Comparison of ENCODE assay signal across 8 cellular contexts in the genomic region with DNA sequence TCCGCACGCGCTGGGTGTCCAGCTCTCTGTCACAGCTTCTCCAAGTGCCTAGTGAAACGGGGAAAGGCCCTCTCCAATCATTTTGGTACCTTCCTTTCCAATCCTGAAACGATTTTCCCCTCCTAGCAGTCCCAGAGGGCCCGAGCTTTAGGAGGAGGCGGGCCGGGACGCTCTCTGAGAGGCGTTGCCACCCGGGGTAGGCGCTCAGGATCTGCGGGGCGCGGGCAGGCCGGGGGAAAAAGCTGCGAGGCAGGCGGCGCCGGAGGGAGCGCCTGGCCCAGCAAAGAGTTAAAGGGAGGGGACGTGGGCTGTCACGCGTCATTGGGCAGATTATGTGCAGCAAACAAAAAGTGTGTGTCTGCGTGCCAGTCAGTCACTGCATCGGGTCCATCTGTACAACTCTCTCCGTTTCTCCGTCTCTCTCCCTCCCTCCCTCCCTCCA. TPM values are rescaled to one million over a fixed set of nuclear protein-coding genes. Genes with fewer than 3 reads are reported as not detected.
A peak's percentile ranks its signal among the peaks of the same experiment; 100 is the strongest.
DNase-seq lines count a peak whose midpoint lies in the region; ATAC-seq and TF ChIP-seq lines count a peak whose summit lies in the region.

A gene (plus strand): TSS at position 372 of the 442 bp plus-strand sequence. CDS start 2,578 bp downstream, outside the sequence.

- no peaks in the 10 kb centered on the region for H3K36me3 ChIP-seq in effector memory CD4-positive, alpha-beta T cell (ENCODE audit: control insufficient read depth, insufficient read depth, low read length)

- H3K9me3 ChIP-seq in effector memory CD4-positive, alpha-beta T cell (ENCODE audit: control insufficient read depth, low read length) = no peaks in the 10 kb centered on the region

- H3K9me3 Mint-ChIP-seq in T-cell (no peaks in the 10 kb centered on the region), nephron progenitor cell (no peaks in the 10 kb centered on the region)

- CTCF ChIA-PET in T-cell (lab: Charles Lee) = no interaction called here

- peak within 1 kb of the TSS; percentile 64 to 77 (median 68) for H3K4me3 Mint-ChIP-seq in T-cell
- H3K4me3 Mint-ChIP-seq in nephron progenitor cell = peak within 1 kb of the TSS; percentile 49

- peaks cover 35% of the 10 kb centered on the region for H3K36me3 Mint-ChIP-seq in T-cell
- no peaks in the 10 kb centered on the region for H3K36me3 Mint-ChIP-seq in nephron progenitor cell (ENCODE audit: low read depth)

- peak; percentile 82 for DNase-seq in activated effector memory CD4-positive, alpha-beta T cell treated with anti-CD3 and anti-CD28 coated beads, Interleukin-2, amount 50 U/mL, for 16 hours
- no peak for DNase-seq in activated effector memory CD4-positive, alpha-beta T cell treated with Interleukin-2 at 50 U/mL for 16 hours
- DNase-seq in T-cell (peak in 14 of 34 experiments; percentile 20 to 45 (median 34)), nephron progenitor cell (peak; percentile 53)
- peak in 1 of 3 donors; percentile 18 for DNase-seq in effector memory CD4-positive, alpha-beta T cell

- ATAC-seq in T-cell (replicated peaks in 1 of 4) = peak; percentile 41 to 61 (median 46)
- ATAC-seq in GM18909 (IDR thresholded peaks at IDR 0.05; ENCODE audit: poor library complexity, unreplicated experiment) = no peak
- ATAC-seq in GM21723 (IDR thresholded peaks at IDR 0.05; ENCODE audit: unreplicated experiment) = no peak
- no peak for ATAC-seq in HG03097 (IDR thresholded peaks at IDR 0.05; ENCODE audit: low FRiP score, unreplicated experiment)

- H3K4me1 Mint-ChIP-seq in T-cell (peaks cover 31 to 41% (median 39%) of the 10 kb centered on the region in 3 donors), nephron progenitor cell (peaks cover 36% of the 10 kb centered on the region)

- no peak within 1 kb of the TSS for H3K27ac ChIP-seq in effector memory CD4-positive, alpha-beta T cell (ENCODE audit: insufficient read depth, low read length, poor library complexity, severe bottlenecking)

- H3K4me3 ChIP-seq in effector memory CD4-positive, alpha-beta T cell (ENCODE audit: insufficient read depth, low read depth, low read length, poor library complexity, severe bottlenecking) = peak within 1 kb of the TSS; percentile 49

- H3K27me3 Mint-ChIP-seq in T-cell (peaks cover 18 to 23% of the 10 kb centered on the region in 2 donors), nephron progenitor cell (ENCODE audit: low read depth, poor library complexity) (peaks cover 100% of the 10 kb centered on the region)

- TF ChIP-seq CTCF in nephron progenitor cell (IDR thresholded peaks at IDR 0.05) = no peak

- H3K27ac Mint-ChIP-seq in T-cell (peak within 1 kb of the TSS in 1 of 2 donors; percentile 27), nephron progenitor cell (no peak within 1 kb of the TSS)

- H3K27me3 ChIP-seq in effector memory CD4-positive, alpha-beta T cell (replicated peaks; ENCODE audit: control insufficient read depth, insufficient read depth, low read length, poor library complexity, severe bottlenecking) = no peaks in the 10 kb centered on the region

- peaks cover 17% of the 10 kb centered on the region for H3K4me1 ChIP-seq in effector memory CD4-positive, alpha-beta T cell (ENCODE audit: control insufficient read depth, insufficient read depth, low read length, poor library complexity, severe bottlenecking)

- POLR2A ChIA-PET in T-cell (lab: Charles Lee) = interaction anchor here in 1 of 2 donors (0.7 kb wide), 1 partner anchor 1542 kb away, joined by 3 read pairs; no protein-coding TSS in a partner anchor

RNA-seq across cellular contexts. Expression of the gene that starts here (rescaled TPM):
- total RNA-seq in T-cell = 10 to 100 TPM; 10.5 to 18.7 (median 14.1) TPM

Comparison
In these comparisons a context has a peak if more than half of its experiments do, and no peak if none do; other contexts are left out.
1. ATAC-seq: peak in T-cell (4 of 4); none in GM18909 (single experiment), GM21723 (single experiment) and HG03097 (single experiment).